In genomic region chr21:46008893-46009635, GRCh38 we compare ENCODE assay signal across 11 cellular contexts.
"Had no signal": no experiment of that assay in that cellular context is flagged by ENCODE, and none has a peak within 500 bp of the region (broad histone marks: within the 10 kb centered on the region; RNA-seq: fewer than 3 reads in every experiment).

No MANE protein-coding gene starts in this region.

- DNase-seq: activated CD4-positive, alpha-beta T cell treated with anti-CD3 and anti-CD28 coated beads, Interleukin-2, amount 50 U/mL, for 48 hours; activated CD4-positive, CD25-positive, alpha-beta regulatory T cell treated with anti-CD3 and anti-CD28 coated beads, Interleukin-2, amount 50 U/mL, for 72 hours; left ventricle myocardium inferior; stimulated activated CD4-positive, alpha-beta T cell treated with anti-CD3 and anti-CD28 coated beads, Interleukin-2, amount 100 ng/mL, for 48 hours had no signal

- ATAC-seq: activated naive CD4-positive, alpha-beta T cell treated with anti-CD3 and anti-CD28 coated beads, Interleukin-2, amount 50 U/mL, for 72 hours; pancreas; stimulated activated memory B cell treated with anti-CD40 and anti-IgM and Interleukin-4, amounts not matched to agents 10 μg/mL and 1 μg/mL and 100 μg/mL, for 72 hours had no signal

- H3K27me3 ChIP-seq: esophagus muscularis mucosa, pancreas, tibial nerve, vagina had no signal

- H3K27ac ChIP-seq: esophagus muscularis mucosa, left ventricle myocardium inferior, pancreas, SK-N-MC, tibial nerve, vagina had no signal

- H3K4me3 ChIP-seq: esophagus muscularis mucosa, left ventricle myocardium inferior, pancreas, SK-N-MC, tibial nerve, vagina had no signal

- H3K9me3 ChIP-seq: esophagus muscularis mucosa, left ventricle myocardium inferior, pancreas, tibial nerve, vagina had no signal

- H3K4me1 ChIP-seq: esophagus muscularis mucosa, left ventricle myocardium inferior, pancreas, vagina had no signal

- H3K36me3 ChIP-seq: pancreas had no signal
